Comparison of ENCODE assay signal across 13 cellular contexts in the genomic region with DNA sequence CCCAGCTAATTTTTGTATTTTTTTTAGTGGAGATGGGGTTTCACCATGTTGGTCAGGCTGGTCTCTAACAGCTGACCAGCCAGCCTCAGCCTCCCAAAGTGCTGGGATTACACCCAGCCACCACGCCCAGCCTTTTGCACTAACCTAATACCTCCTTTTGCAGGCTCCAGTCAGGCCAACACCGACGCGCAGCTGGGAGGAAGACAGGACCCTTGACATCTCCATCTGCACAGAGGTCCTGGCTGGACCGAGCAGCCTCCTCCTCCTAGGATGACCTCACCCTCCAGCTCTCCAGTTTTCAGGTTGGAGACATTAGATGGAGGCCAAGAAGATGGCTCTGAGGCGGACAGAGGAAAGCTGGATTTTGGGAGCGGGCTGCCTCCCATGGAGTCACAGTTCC. TPM values are rescaled to one million over a fixed set of nuclear protein-coding genes. Genes with fewer than 3 reads are reported as not detected.
DNase-seq lines count a peak whose midpoint lies in the region; ATAC-seq, FAIRE-seq and TF ChIP-seq lines count a peak whose summit lies in the region.
"Had no signal": no experiment of that assay in that cellular context is flagged by ENCODE, and none has a peak within 500 bp of the region (broad histone marks: within the 10 kb centered on the region; RNA-seq: fewer than 3 reads in every experiment).

No MANE protein-coding gene starts in this region.

- H3K18ac ChIP-seq in neuronal stem cell (ENCODE audit: low read length) = no peak overlapping the region

- H3K9me3 ChIP-seq in lower lobe of right lung (no peaks in the 10 kb centered on the region), tibial nerve (no peaks in the 10 kb centered on the region), neuronal stem cell (replicated peaks in 1 of 2; ENCODE audit: control insufficient read depth in 2 of 2, insufficient read depth in 1 of 2, low read depth in 1 of 2, low read length in 2 of 2) (no peaks in the 10 kb centered on the region)

- H2AFZ ChIP-seq in neuronal stem cell (ENCODE audit: low read length) = no peak overlapping the region

- peak overlapping the region; percentile 8 for H3K4me3 ChIP-seq in lower lobe of right lung
- no peak overlapping the region for H3K4me3 ChIP-seq in tibial nerve
- no peak overlapping the region for H3K4me3 ChIP-seq in neuronal stem cell (ENCODE audit: low read length in 2 of 2)

- TF ChIP-seq CTCF in activated CD8-positive, alpha-beta T cell treated with anti-CD3 and anti-CD28 coated beads for 36 hours (IDR thresholded peaks at IDR 0.05) = no peak
- TF ChIP-seq CTCF in lower lobe of right lung (IDR thresholded peaks at IDR 0.05) (no peak), tibial nerve (IDR thresholded peaks at IDR 0.05) (no peak)

- no peaks in the 10 kb centered on the region for H3K9me3 Mint-ChIP-seq in activated naive CD4-positive, alpha-beta T cell treated with anti-CD3 and anti-CD28 coated beads, Interleukin-2, amount 10 ng/mL, durations not matched to agents 7 days and 5 days
- no peaks in the 10 kb centered on the region for H3K9me3 Mint-ChIP-seq in activated CD8-positive, alpha-beta T cell treated with anti-CD3 and anti-CD28 coated beads for 36 hours
- H3K9me3 Mint-ChIP-seq: neural crest cell had no signal

- H3K27me3 ChIP-seq in lower lobe of right lung (ENCODE audit: low read depth) (no peaks in the 10 kb centered on the region), tibial nerve (peaks cover 0 to 9% of the 10 kb centered on the region in 2 donors), neuronal stem cell (ENCODE audit: control insufficient read depth in 3 of 3, insufficient read depth in 3 of 3, low read depth in 1 of 3, low read length in 3 of 3) (peaks cover 0 to 13% (median 0%) of the 10 kb centered on the region in 3 experiments)

- TF ChIP-seq POLR2A in tibial nerve (IDR thresholded peaks at IDR 0.05) = no peak
- TF ChIP-seq POLR2A in H54 (IDR thresholded peaks at IDR 0.05; ENCODE audit: low read depth, low read length) = no peak

- CTCF ChIA-PET in activated naive CD4-positive, alpha-beta T cell treated with anti-CD3 and anti-CD28 coated beads, Interleukin-2, amount 10 ng/mL, durations not matched to agents 7 days and 5 days (lab: Charles Lee) = interaction anchor here (0.9 to 1.0 kb wide), 2 partner anchors 10 to 13 kb away, joined by 3 to 4 read pairs; no protein-coding TSS in a partner anchor
- CTCF ChIA-PET in activated CD8-positive, alpha-beta T cell treated with anti-CD3 and anti-CD28 coated beads for 36 hours (lab: Charles Lee) = interaction anchor here (1.2 to 7.3 kb wide), 6 partner anchors 11 to 119 kb away, joined by 3 to 98 read pairs (median 12); a partner anchor contains a TSS

- no peak overlapping the region for H3K9ac ChIP-seq in neuronal stem cell (ENCODE audit: low read depth, low read length, poor library complexity)

- H3K4ac ChIP-seq in neuronal stem cell (ENCODE audit: low read length) = no peak overlapping the region

- no peak for ATAC-seq in activated CD8-positive, alpha-beta T cell treated with anti-CD3 and anti-CD28 coated beads for 36 hours
- ATAC-seq in lower lobe of right lung (no peak), HG03457 (IDR thresholded peaks at IDR 0.05; ENCODE audit: unreplicated experiment) (no peak)

- H4K8ac ChIP-seq in neuronal stem cell (ENCODE audit: low read depth, low read length) = no peak overlapping the region

- no peaks in the 10 kb centered on the region for H3K27me3 Mint-ChIP-seq in activated naive CD4-positive, alpha-beta T cell treated with anti-CD3 and anti-CD28 coated beads, Interleukin-2, amount 10 ng/mL, durations not matched to agents 7 days and 5 days
- H3K27me3 Mint-ChIP-seq in activated CD8-positive, alpha-beta T cell treated with anti-CD3 and anti-CD28 coated beads for 36 hours = no peaks in the 10 kb centered on the region

- H3K4me2 ChIP-seq in neuronal stem cell (ENCODE audit: insufficient read depth, low read length, poor library complexity, severe bottlenecking) = no peak overlapping the region

- H2BK15ac ChIP-seq in neuronal stem cell (ENCODE audit: low read length) = no peak overlapping the region

- TF ChIP-seq EP300 in tibial nerve (IDR thresholded peaks at IDR 0.05) = no peak

- WGBS in tibial nerve, 2 donors = 88 to 92% methylated on average over 7 of the region's 7 CpGs
- WGBS in neuronal stem cell (ENCODE audit: extremely low coverage in 2 of 2, insufficient read length in 2 of 2, insufficient replicate concordance in 1 of 2), 2 donors = no CpG with 5 or more reads among the region's 7 CpGs

- H3K79me1 ChIP-seq in neuronal stem cell (ENCODE audit: low read depth, low read length) = no peaks in the 10 kb centered on the region

- H3K4me1 ChIP-seq in lower lobe of right lung (peaks cover 48% of the 10 kb centered on the region), tibial nerve (peaks cover 0 to 22% (median 10%) of the 10 kb centered on the region in 4 donors), neuronal stem cell (ENCODE audit: control insufficient read depth in 2 of 2, insufficient read depth in 1 of 2, low read depth in 1 of 2, low read length in 2 of 2) (peaks cover 8 to 13% of the 10 kb centered on the region in 2 donors)

- no peak overlapping the region for H2BK12ac ChIP-seq in neuronal stem cell (ENCODE audit: low read length)

- no peak overlapping the region for H2BK5ac ChIP-seq in neuronal stem cell (ENCODE audit: low read length)

- peak overlapping the region; percentile 94 for H3K4me3 Mint-ChIP-seq in activated naive CD4-positive, alpha-beta T cell treated with anti-CD3 and anti-CD28 coated beads, Interleukin-2, amount 10 ng/mL, durations not matched to agents 7 days and 5 days
- peak overlapping the region; percentile 100 for H3K4me3 Mint-ChIP-seq in activated CD8-positive, alpha-beta T cell treated with anti-CD3 and anti-CD28 coated beads for 36 hours
- H3K4me3 Mint-ChIP-seq: neural crest cell had no signal

- H3K27ac Mint-ChIP-seq in activated naive CD4-positive, alpha-beta T cell treated with anti-CD3 and anti-CD28 coated beads, Interleukin-2, amount 10 ng/mL, durations not matched to agents 7 days and 5 days = peak overlapping the region; percentile 97
- peak overlapping the region; percentile 99 for H3K27ac Mint-ChIP-seq in activated CD8-positive, alpha-beta T cell treated with anti-CD3 and anti-CD28 coated beads for 36 hours

- H3K36me3 ChIP-seq in lower lobe of right lung (peaks cover 41% of the 10 kb centered on the region), tibial nerve (no peaks in the 10 kb centered on the region), neuronal stem cell (replicated peaks in 1 of 2; ENCODE audit: control insufficient read depth in 2 of 2, insufficient read depth in 2 of 2, low read length in 2 of 2) (no peaks in the 10 kb centered on the region)

- FAIRE-seq in H54 (lab: Jason Lieb, UNC) = no peak

- H3K4me1 Mint-ChIP-seq in activated naive CD4-positive, alpha-beta T cell treated with anti-CD3 and anti-CD28 coated beads, Interleukin-2, amount 10 ng/mL, durations not matched to agents 7 days and 5 days = peaks cover 57% of the 10 kb centered on the region
- H3K4me1 Mint-ChIP-seq in activated CD8-positive, alpha-beta T cell treated with anti-CD3 and anti-CD28 coated beads for 36 hours (ENCODE audit: low read depth) = peaks cover 57% of the 10 kb centered on the region

- DNase-seq in activated naive CD4-positive, alpha-beta T cell treated with anti-CD3 and anti-CD28 coated beads, Interleukin-2, amount 10 ng/mL, durations not matched to agents 7 days and 5 days = no peak
- no peak for DNase-seq in activated naive CD4-positive, alpha-beta T cell treated with anti-CD3 and anti-CD28 coated beads, Interleukin-2, amount 50 U/mL, for 16 hours
- DNase-seq in activated CD8-positive, alpha-beta T cell treated with anti-CD3 and anti-CD28 coated beads for 36 hours = no peak
- DNase-seq in lower lobe of right lung (no peak), tibial nerve (ENCODE audit: low spot score in 2 of 2) (no peak), neuronal stem cell (ENCODE audit: low spot score) (no peak), H54 (ENCODE audit: insufficient read length, low spot score) (no peak)
- DNase-seq: activated CD4-positive, alpha-beta T cell treated with anti-CD3 and anti-CD28 coated beads for 48 hours; amygdala; GOT3; NCI-H2171 had no signal

- POLR2A ChIA-PET in activated CD8-positive, alpha-beta T cell treated with anti-CD3 and anti-CD28 coated beads for 36 hours (lab: Charles Lee) = interaction anchor here (1.4 to 8.1 kb wide), 6 partner anchors 10 to 66 kb away, joined by 3 to 200 read pairs (median 24); a partner anchor contains a TSS

- H2BK120ac ChIP-seq in neuronal stem cell (ENCODE audit: low read depth, low read length) = no peak overlapping the region

- no peak overlapping the region for H2AK5ac ChIP-seq in neuronal stem cell (ENCODE audit: low read depth, low read length)

- H3K36me3 Mint-ChIP-seq in activated naive CD4-positive, alpha-beta T cell treated with anti-CD3 and anti-CD28 coated beads, Interleukin-2, amount 10 ng/mL, durations not matched to agents 7 days and 5 days = peaks cover 41% of the 10 kb centered on the region
- peaks cover 27% of the 10 kb centered on the region for H3K36me3 Mint-ChIP-seq in activated CD8-positive, alpha-beta T cell treated with anti-CD3 and anti-CD28 coated beads for 36 hours (ENCODE audit: low read depth)

- H3K27ac ChIP-seq in lower lobe of right lung (peak overlapping the region; percentile 92), tibial nerve (peak overlapping the region in 3 of 4 donors; percentile 17 to 83 (median 80)), neuronal stem cell (replicated peaks; ENCODE audit: low read length) (no peak overlapping the region)

- H3K23ac ChIP-seq in neuronal stem cell (ENCODE audit: low read depth, low read length, poor library complexity) = no peak overlapping the region

- H3K14ac ChIP-seq in neuronal stem cell (ENCODE audit: low read length) = no peak overlapping the region

- H4K91ac ChIP-seq in neuronal stem cell (ENCODE audit: low read depth, low read length, poor library complexity) = no peak overlapping the region

- intact Hi-C loops in activated CD8-positive, alpha-beta T cell treated with anti-CD3 and anti-CD28 coated beads for 36 hours (cut with micrococcal nuclease) = loop anchor here (5.0 kb wide), 2 partner anchors 35 to 65 kb away; a partner anchor contains a TSS
- intact Hi-C loops in lower lobe of right lung (cut with DNase I) = no loop called here

RNA-seq across cellular contexts. Expression of a gene that starts 2.0 kb away (rescaled TPM):
- 10 to 100 TPM; 44.6 to 47.6 TPM for total RNA-seq in activated CD8-positive, alpha-beta T cell treated with anti-CD3 and anti-CD28 coated beads for 36 hours
- total RNA-seq in lower lobe of right lung = 120 TPM
- 10 to 100 TPM; 10.5 to 19.9 (median 16.9) TPM for total RNA-seq in tibial nerve
- polyA plus RNA-seq in neuronal stem cell (2013, experiment 1 of 2) = 0.36 TPM
- 0.30 TPM for polyA plus RNA-seq in neuronal stem cell (2013, experiment 2 of 2)

RNA-seq across cellular contexts. Expression of a gene that starts 36.5 kb away (rescaled TPM):
- total RNA-seq in activated CD8-positive, alpha-beta T cell treated with anti-CD3 and anti-CD28 coated beads for 36 hours = 1,000 to 10,000 TPM; 1,334 to 1,337 TPM
- 1,803 TPM for total RNA-seq in lower lobe of right lung
- total RNA-seq in tibial nerve = 100 to 1,000 TPM; 435 to 666 (median 472) TPM
- polyA plus RNA-seq in neuronal stem cell (2013, experiment 1 of 2) = 3,085 TPM
- polyA plus RNA-seq in neuronal stem cell (2013, experiment 2 of 2) = 3,088 TPM
